ENCODE assay signal across 1 cellular context in the genomic region with DNA sequence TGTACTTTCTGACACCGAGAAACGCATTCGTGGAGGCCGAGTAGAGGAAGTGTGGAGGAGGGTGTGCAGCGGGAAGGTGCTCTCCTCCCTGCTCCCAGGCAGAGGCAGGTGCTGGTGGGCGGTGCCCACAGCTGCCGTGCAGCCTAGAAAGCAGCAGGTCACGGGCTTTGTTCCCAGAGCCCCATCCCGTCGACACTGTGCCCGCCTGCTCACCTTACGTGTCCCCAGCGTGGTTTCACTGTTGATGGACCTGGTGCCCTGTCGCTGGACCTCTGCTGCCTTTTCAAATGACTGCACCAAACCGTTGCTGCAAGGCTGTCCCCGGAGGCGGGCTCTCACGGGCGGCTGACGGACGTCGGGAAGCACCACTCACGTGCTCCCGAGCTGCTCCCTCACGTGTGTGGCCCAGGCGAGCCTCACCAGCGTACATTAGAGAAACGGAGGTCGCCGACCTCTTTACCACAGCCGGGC.
TF ChIP-seq lines count a peak whose summit lies in the region.

No MANE protein-coding gene starts in this region.

TF ChIP-seq in SK-N-SH, 30 proteins besides CTCF, POLR2A, EP300 and RAD21 (continued from another document):
- TF ChIP-seq, protein P1, sequence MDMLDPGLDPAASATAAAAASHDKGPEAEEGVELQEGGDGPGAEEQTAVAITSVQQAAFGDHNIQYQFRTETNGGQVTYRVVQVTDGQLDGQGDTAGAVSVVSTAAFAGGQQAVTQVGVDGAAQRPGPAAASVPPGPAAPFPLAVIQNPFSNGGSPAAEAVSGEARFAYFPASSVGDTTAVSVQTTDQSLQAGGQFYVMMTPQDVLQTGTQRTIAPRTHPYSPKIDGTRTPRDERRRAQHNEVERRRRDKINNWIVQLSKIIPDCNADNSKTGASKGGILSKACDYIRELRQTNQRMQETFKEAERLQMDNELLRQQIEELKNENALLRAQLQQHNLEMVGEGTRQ (IDR thresholded peaks at IDR 0.05; ENCODE audit: borderline replicate concordance, low read depth, low read length), result no peak
- TF ChIP-seq, protein P2, sequence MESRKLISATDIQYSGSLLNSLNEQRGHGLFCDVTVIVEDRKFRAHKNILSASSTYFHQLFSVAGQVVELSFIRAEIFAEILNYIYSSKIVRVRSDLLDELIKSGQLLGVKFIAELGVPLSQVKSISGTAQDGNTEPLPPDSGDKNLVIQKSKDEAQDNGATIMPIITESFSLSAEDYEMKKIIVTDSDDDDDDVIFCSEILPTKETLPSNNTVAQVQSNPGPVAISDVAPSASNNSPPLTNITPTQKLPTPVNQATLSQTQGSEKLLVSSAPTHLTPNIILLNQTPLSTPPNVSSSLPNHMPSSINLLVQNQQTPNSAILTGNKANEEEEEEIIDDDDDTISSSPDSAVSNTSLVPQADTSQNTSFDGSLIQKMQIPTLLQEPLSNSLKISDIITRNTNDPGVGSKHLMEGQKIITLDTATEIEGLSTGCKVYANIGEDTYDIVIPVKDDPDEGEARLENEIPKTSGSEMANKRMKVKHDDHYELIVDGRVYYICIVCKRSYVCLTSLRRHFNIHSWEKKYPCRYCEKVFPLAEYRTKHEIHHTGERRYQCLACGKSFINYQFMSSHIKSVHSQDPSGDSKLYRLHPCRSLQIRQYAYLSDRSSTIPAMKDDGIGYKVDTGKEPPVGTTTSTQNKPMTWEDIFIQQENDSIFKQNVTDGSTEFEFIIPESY (IDR thresholded peaks at IDR 0.05; ENCODE audit: borderline replicate concordance, low read depth), result no peak
- TF ChIP-seq EZH2phosphoT487 (IDR thresholded peaks at IDR 0.05; ENCODE audit: borderline replicate concordance, low read depth), result no peak
TF ChIP-seq in SK-N-SH: peak in this region for 1.
